Comparison of ENCODE assay signal across 8 cellular contexts in the genomic region with DNA sequence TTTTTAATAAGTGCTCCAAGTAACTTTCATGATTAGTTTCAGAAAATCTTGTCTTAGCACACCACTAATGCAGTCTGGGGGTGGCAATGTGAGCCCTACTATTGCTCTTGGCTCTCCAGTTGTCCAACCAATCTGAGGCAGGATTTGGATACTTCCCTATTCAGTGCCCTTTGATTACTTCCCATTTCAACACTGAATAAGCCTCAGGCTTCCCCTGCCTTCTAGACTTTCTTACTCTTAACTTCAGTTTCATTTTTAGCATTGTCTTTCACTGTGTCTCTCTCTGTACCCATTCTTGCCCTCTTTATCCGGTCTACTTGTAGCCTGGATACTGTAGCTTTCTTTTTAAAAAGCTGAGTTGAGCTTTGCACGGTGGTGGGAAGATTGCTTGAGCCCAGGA.
DNase-seq lines count a peak whose midpoint lies in the region; ATAC-seq, FAIRE-seq and TF ChIP-seq lines count a peak whose summit lies in the region.

No MANE protein-coding gene starts in this region.

- H3K36me3 Mint-ChIP-seq in activated naive CD8-positive, alpha-beta T cell treated with anti-CD3 and anti-CD28 coated beads, Interleukin-2, amount 50 U/mL, for 24 hours (ENCODE audit: low read depth), result no peaks in the 10 kb centered on the region

- no peak overlapping the region for H3K4me2 ChIP-seq in DND-41 (ENCODE audit: insufficient read depth, low read length)

- H3K4me3 Mint-ChIP-seq in activated naive CD8-positive, alpha-beta T cell treated with anti-CD3 and anti-CD28 coated beads, Interleukin-2, amount 50 U/mL, for 24 hours, result no peak overlapping the region

- no peak overlapping the region for H2AFZ ChIP-seq in DND-41 (ENCODE audit: low read depth, low read length)

- intact Hi-C loops in lower leg skin (cut with DNase I; ENCODE audit: low total_unique reads) (no loop called here), colonic mucosa (cut with DNase I) (no loop called here), kidney (cut with DNase I) (no loop called here)

- H3K9ac ChIP-seq in DND-41 (ENCODE audit: low read depth, low read length) (no peak overlapping the region), colonic mucosa (ENCODE audit: low read depth in 2 of 2, low read length in 2 of 2) (no peak overlapping the region), kidney (ENCODE audit: low read length in 2 of 2) (no peak overlapping the region)

- H3K27ac ChIP-seq in DND-41 (ENCODE audit: low read length) (no peak overlapping the region), colonic mucosa (no peak overlapping the region), kidney (ENCODE audit: low read depth in 2 of 2, low read length in 2 of 2) (peak overlapping the region in 1 of 2 donors; percentile 2)

- H4K20me1 ChIP-seq in DND-41 (ENCODE audit: insufficient read depth, low read length), result no peaks in the 10 kb centered on the region

- no peaks in the 10 kb centered on the region for H3K4me1 ChIP-seq in DND-41 (ENCODE audit: insufficient read depth, low read length)
- H3K4me1 ChIP-seq in colonic mucosa, result no peaks in the 10 kb centered on the region
- H3K4me1 ChIP-seq in kidney (ENCODE audit: control insufficient read depth in 1 of 2, insufficient read depth in 1 of 2, low read depth in 1 of 2, low read length in 2 of 2), result peaks cover 0 to 3% of the 10 kb centered on the region in 2 donors

- peak overlapping the region; percentile 28 for H3K27ac Mint-ChIP-seq in activated naive CD8-positive, alpha-beta T cell treated with anti-CD3 and anti-CD28 coated beads, Interleukin-2, amount 50 U/mL, for 24 hours

- 71 to 76% methylated on average over 2 of the region's 2 CpGs for WGBS in lower leg skin, 2 donors

- H3K9me3 ChIP-seq in DND-41 (ENCODE audit: insufficient read depth, low read length, severe bottlenecking), result no peaks in the 10 kb centered on the region
- H3K9me3 ChIP-seq in colonic mucosa, result no peaks in the 10 kb centered on the region
- no peaks in the 10 kb centered on the region for H3K9me3 ChIP-seq in kidney (ENCODE audit: control insufficient read depth in 1 of 2, low read length in 2 of 2)

- H3K4me1 Mint-ChIP-seq in activated naive CD8-positive, alpha-beta T cell treated with anti-CD3 and anti-CD28 coated beads, Interleukin-2, amount 50 U/mL, for 24 hours, result peaks cover 7% of the 10 kb centered on the region

- TF ChIP-seq POLR2A in lower leg skin (IDR thresholded peaks at IDR 0.05), result no peak

- no peak for FAIRE-seq in kidney (lab: Jason Lieb, UNC)

- no peaks in the 10 kb centered on the region for H3K27me3 ChIP-seq in DND-41 (ENCODE audit: insufficient read depth, low read length, poor library complexity)
- H3K27me3 ChIP-seq in colonic mucosa, result no peaks in the 10 kb centered on the region

- H3K79me2 ChIP-seq in DND-41 (ENCODE audit: insufficient read depth, low read length), result no peaks in the 10 kb centered on the region

- H3K4me3 ChIP-seq in DND-41 (ENCODE audit: low read depth in 1 of 2, low read length in 2 of 2) (no peak overlapping the region), lower leg skin (ENCODE audit: low read depth, poor library complexity, severe bottlenecking) (no peak overlapping the region), colonic mucosa (no peak overlapping the region), kidney (ENCODE audit: low read length in 2 of 2) (no peak overlapping the region)

- no peak for TF ChIP-seq CTCF in DND-41 (IDR thresholded peaks at IDR 0.05; ENCODE audit: borderline replicate concordance, extremely low read depth, low read length, poor library complexity, severe bottlenecking)
- TF ChIP-seq CTCF in lower leg skin (IDR thresholded peaks at IDR 0.05), result no peak
- no peak for TF ChIP-seq CTCF in colonic mucosa (IDR thresholded peaks at IDR 0.05)
- no peak for TF ChIP-seq CTCF in kidney (IDR thresholded peaks at IDR 0.05; ENCODE audit: borderline replicate concordance, extremely low read depth, insufficient read depth)

- no peaks in the 10 kb centered on the region for H3K27me3 Mint-ChIP-seq in activated naive CD8-positive, alpha-beta T cell treated with anti-CD3 and anti-CD28 coated beads, Interleukin-2, amount 50 U/mL, for 24 hours

- peak; percentile 33; the same call in 1 of the 3 replicates for ATAC-seq in DND-41 (ENCODE audit: insufficient read depth, low read depth)
- peak; percentile 76 for ATAC-seq in GM19397 (IDR thresholded peaks at IDR 0.05; ENCODE audit: unreplicated experiment)
- ATAC-seq in HG03378 (IDR thresholded peaks at IDR 0.05; ENCODE audit: unreplicated experiment), result peak; percentile 99
- ATAC-seq in activated naive CD8-positive, alpha-beta T cell treated with anti-CD3 and anti-CD28 coated beads, Interleukin-2, amount 50 U/mL, for 24 hours, result peak; percentile 76

- DNase-seq in DND-41 (no peak), lower leg skin (ENCODE audit: low spot score in 2 of 2) (no peak), colonic mucosa (no peak), middle frontal gyrus (ENCODE audit: extremely low spot score, low spot score) (no peak), kidney (no peak)
- DNase-seq in activated naive CD8-positive, alpha-beta T cell treated with anti-CD3 and anti-CD28 coated beads, Interleukin-2, amount 50 U/mL, for 24 hours, result no peak

- H3K36me3 ChIP-seq in DND-41 (ENCODE audit: insufficient read depth, low read length) (no peaks in the 10 kb centered on the region), colonic mucosa (no peaks in the 10 kb centered on the region), kidney (ENCODE audit: control insufficient read depth in 1 of 2, insufficient read depth in 2 of 2, low read length in 2 of 2) (no peaks in the 10 kb centered on the region)

- H3K9me3 Mint-ChIP-seq in activated naive CD8-positive, alpha-beta T cell treated with anti-CD3 and anti-CD28 coated beads, Interleukin-2, amount 50 U/mL, for 24 hours, result peaks cover 3% of the 10 kb centered on the region

Comparison
In these comparisons a context has a peak if more than half of its experiments do, and no peak if none do; other contexts are left out.
1. ATAC-seq: peak in every context shown above with its lines; median percentile 99 in HG03378; 76 in GM19397; 76 in activated naive CD8-positive, alpha-beta T cell treated with anti-CD3 and anti-CD28 coated beads, Interleukin-2, amount 50 U/mL, for 24 hours; 33 in DND-41.